1 cellular context compared by ENCODE assay signal in the genomic region with DNA sequence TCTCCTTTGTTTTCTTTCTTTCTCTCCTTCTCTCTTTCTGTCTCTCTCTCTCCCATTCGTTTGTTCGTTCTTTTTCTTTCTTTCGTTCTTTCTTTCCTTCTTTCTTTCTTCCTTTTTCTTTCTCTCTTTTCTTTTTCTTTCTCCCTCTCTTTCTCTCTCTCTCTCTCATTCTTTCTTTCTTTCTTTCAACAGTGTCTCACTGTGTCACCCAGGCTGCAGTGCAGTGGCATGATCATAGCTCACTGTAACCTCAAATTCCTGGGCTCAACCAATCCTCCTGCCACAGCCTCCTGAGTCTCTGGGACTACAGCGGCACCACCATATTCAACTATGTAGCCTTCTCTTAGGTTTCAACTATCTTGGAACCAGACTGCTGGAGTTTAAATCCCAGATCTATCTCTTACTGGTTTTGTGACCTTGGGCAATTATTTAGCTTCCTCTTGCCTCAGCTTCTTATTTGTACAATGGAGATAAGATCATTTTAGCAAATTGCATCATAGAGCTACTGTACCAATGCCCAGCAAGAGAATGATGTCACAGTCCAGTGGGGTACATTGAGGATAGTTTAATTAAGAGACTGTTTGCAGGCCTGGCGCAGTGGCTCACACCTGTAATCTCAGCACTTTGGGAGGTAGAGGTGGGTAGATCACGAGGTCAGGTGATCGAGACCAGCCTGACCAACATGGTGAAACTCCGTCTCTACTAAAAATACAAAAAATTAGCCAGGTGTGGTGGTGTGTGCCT.
TF ChIP-seq lines count a peak whose summit lies in the region.

No MANE protein-coding gene starts in this region.

TF ChIP-seq in HepG2, 621 proteins besides CTCF, POLR2A, EP300 and RAD21 (continued from another document and continues in another):
- no peak for TF ChIP-seq RERE (CRISPR knock-in tag; IDR thresholded peaks at IDR 0.05; ENCODE audit: low read depth)
- TF ChIP-seq SUZ12 (IDR thresholded peaks at IDR 0.05; ENCODE audit: low read depth, low read length): no peak
- TF ChIP-seq, protein P1, sequence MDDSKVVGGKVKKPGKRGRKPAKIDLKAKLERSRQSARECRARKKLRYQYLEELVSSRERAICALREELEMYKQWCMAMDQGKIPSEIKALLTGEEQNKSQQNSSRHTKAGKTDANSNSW (CRISPR knock-in tag; IDR thresholded peaks at IDR 0.05; ENCODE audit: borderline replicate concordance): no peak
- TF ChIP-seq ZSCAN25 (CRISPR knock-in tag; IDR thresholded peaks at IDR 0.05): peak; percentile 46; the same call in 1 of the 2 replicates
- TF ChIP-seq ATF7 (IDR thresholded peaks at IDR 0.05): peak; percentile 89
- peak; percentile 29; the same call in 1 of the 2 replicates for TF ChIP-seq ATF7 (CRISPR knock-in tag; IDR thresholded peaks at IDR 0.05)
- no peak for TF ChIP-seq ZBTB4 (CRISPR knock-in tag; IDR thresholded peaks at IDR 0.05; ENCODE audit: borderline replicate concordance)
- TF ChIP-seq, protein P2, sequence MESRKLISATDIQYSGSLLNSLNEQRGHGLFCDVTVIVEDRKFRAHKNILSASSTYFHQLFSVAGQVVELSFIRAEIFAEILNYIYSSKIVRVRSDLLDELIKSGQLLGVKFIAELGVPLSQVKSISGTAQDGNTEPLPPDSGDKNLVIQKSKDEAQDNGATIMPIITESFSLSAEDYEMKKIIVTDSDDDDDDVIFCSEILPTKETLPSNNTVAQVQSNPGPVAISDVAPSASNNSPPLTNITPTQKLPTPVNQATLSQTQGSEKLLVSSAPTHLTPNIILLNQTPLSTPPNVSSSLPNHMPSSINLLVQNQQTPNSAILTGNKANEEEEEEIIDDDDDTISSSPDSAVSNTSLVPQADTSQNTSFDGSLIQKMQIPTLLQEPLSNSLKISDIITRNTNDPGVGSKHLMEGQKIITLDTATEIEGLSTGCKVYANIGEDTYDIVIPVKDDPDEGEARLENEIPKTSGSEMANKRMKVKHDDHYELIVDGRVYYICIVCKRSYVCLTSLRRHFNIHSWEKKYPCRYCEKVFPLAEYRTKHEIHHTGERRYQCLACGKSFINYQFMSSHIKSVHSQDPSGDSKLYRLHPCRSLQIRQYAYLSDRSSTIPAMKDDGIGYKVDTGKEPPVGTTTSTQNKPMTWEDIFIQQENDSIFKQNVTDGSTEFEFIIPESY (CRISPR knock-in tag; IDR thresholded peaks at IDR 0.05): 0 out of 2 replicates have a peak, but pooled peaks have one; percentile 41
- TF ChIP-seq ZEB1 (IDR thresholded peaks at IDR 0.05; ENCODE audit: insufficient replicate concordance, low read depth): no peak
- TF ChIP-seq NR2F6 (IDR thresholded peaks at IDR 0.05): peak; percentile 31; the same call in 1 of the 2 replicates
- TF ChIP-seq NR2F6 (CRISPR knock-in tag; IDR thresholded peaks at IDR 0.05): no peak
- no peak for TF ChIP-seq ZNF7 (CRISPR knock-in tag; IDR thresholded peaks at IDR 0.05)
- no peak for TF ChIP-seq NFE2 (CRISPR knock-in tag; IDR thresholded peaks at IDR 0.05)
- TF ChIP-seq CBX2 (IDR thresholded peaks at IDR 0.05; ENCODE audit: low read depth, low read length): no peak
- TF ChIP-seq CBX2 (CRISPR knock-in tag; IDR thresholded peaks at IDR 0.05; ENCODE audit: low read depth): no peak
- no peak for TF ChIP-seq GTF3A (CRISPR knock-in tag; conservative IDR thresholded peaks at IDR 0.05)
- TF ChIP-seq ZNF30 (CRISPR knock-in tag; IDR thresholded peaks at IDR 0.05): no peak
- no peak for TF ChIP-seq TCF7 (IDR thresholded peaks at IDR 0.05; ENCODE audit: low read depth)
- TF ChIP-seq MZF1 (CRISPR knock-in tag; IDR thresholded peaks at IDR 0.05; ENCODE audit: borderline replicate concordance): no peak
- TF ChIP-seq MED1 (CRISPR knock-in tag; IDR thresholded peaks at IDR 0.05): peak; percentile 45
- no peak for TF ChIP-seq SP140L (CRISPR knock-in tag; IDR thresholded peaks at IDR 0.05; ENCODE audit: borderline replicate concordance)
- TF ChIP-seq IRF2 (CRISPR knock-in tag; IDR thresholded peaks at IDR 0.05): peak; percentile 40; the same call in 1 of the 2 replicates
- TF ChIP-seq CEBPG (CRISPR knock-in tag; IDR thresholded peaks at IDR 0.05): peak; percentile 96
- no peak for TF ChIP-seq IRF9 (CRISPR knock-in tag; IDR thresholded peaks at IDR 0.05; ENCODE audit: borderline replicate concordance)
- TF ChIP-seq NCOA1 (CRISPR knock-in tag; IDR thresholded peaks at IDR 0.05): 0 out of 2 replicates have a peak, but pooled peaks have one; percentile 44
- no peak for TF ChIP-seq ZNF281 (CRISPR knock-in tag; IDR thresholded peaks at IDR 0.05; ENCODE audit: borderline replicate concordance)
- no peak for TF ChIP-seq MYNN (CRISPR knock-in tag; IDR thresholded peaks at IDR 0.05; ENCODE audit: low read depth)
- TF ChIP-seq ZNF326 (CRISPR knock-in tag; IDR thresholded peaks at IDR 0.05; ENCODE audit: borderline replicate concordance): no peak
- no peak for TF ChIP-seq ZSCAN20 (CRISPR knock-in tag; IDR thresholded peaks at IDR 0.05; ENCODE audit: borderline replicate concordance)
- TF ChIP-seq SNRNP70 (IDR thresholded peaks at IDR 0.05; ENCODE audit: low read depth, low read length): no peak
- peak; percentile 88 for TF ChIP-seq NCOA2 (CRISPR knock-in tag; IDR thresholded peaks at IDR 0.05)
- TF ChIP-seq GATAD2A (CRISPR knock-in tag; IDR thresholded peaks at IDR 0.05): peak; percentile 95
- TF ChIP-seq, protein P3, sequence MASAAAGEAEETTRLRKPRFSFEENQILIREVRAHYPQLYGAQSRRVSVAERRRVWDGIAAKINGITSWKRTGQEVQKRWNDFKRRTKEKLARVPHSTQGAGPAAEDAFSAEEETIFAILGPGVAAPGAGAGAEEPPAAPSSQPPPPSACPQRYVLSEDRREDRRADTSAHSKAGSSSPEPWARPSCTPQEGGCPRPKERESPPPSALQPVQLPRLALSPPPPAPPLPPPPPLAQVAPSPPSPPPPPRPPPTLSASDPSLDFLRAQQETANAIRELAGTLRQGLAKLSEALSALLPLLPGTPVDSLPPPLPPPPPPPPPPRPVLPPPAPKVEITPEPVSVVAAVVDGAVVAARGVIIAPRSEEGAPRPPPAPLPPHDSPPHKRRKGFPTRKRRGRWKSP (CRISPR knock-in tag; IDR thresholded peaks at IDR 0.05): peak; percentile 50; the same call in 1 of the 2 replicates
- no peak for TF ChIP-seq PHB2 (IDR thresholded peaks at IDR 0.05; ENCODE audit: partially characterized antibody)
- TF ChIP-seq MBNL3 (CRISPR knock-in tag; conservative IDR thresholded peaks at IDR 0.05): no peak
- no peak for TF ChIP-seq ZNF792 (CRISPR knock-in tag; IDR thresholded peaks at IDR 0.05)
- no peak for TF ChIP-seq ARNT (IDR thresholded peaks at IDR 0.05)
- TF ChIP-seq SALL1 (CRISPR knock-in tag; IDR thresholded peaks at IDR 0.05): peak; percentile 32; the same call in 1 of the 2 replicates
- TF ChIP-seq MAFK (conservative IDR thresholded peaks at IDR 0.05 in 1 of 2, IDR thresholded peaks at IDR 0.05 in 1 of 2; ENCODE audit: low read length in 2 of 2): no peak
- TF ChIP-seq BORCS8-MEF2B (CRISPR knock-in tag; IDR thresholded peaks at IDR 0.05): no peak
- TF ChIP-seq, protein P4, sequence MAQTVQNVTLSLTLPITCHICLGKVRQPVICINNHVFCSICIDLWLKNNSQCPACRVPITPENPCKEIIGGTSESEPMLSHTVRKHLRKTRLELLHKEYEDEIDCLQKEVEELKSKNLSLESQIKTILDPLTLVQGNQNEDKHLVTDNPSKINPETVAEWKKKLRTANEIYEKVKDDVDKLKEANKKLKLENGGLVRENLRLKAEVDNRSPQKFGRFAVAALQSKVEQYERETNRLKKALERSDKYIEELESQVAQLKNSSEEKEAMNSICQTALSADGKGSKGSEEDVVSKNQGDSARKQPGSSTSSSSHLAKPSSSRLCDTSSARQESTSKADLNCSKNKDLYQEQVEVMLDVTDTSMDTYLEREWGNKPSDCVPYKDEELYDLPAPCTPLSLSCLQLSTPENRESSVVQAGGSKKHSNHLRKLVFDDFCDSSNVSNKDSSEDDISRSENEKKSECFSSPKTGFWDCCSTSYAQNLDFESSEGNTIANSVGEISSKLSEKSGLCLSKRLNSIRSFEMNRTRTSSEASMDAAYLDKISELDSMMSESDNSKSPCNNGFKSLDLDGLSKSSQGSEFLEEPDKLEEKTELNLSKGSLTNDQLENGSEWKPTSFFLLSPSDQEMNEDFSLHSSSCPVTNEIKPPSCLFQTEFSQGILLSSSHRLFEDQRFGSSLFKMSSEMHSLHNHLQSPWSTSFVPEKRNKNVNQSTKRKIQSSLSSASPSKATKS (CRISPR knock-in tag; IDR thresholded peaks at IDR 0.05): no peak
- no peak for TF ChIP-seq SP2 (CRISPR knock-in tag; IDR thresholded peaks at IDR 0.05)
- no peak for TF ChIP-seq HOXA7 (CRISPR knock-in tag; IDR thresholded peaks at IDR 0.05)
- no peak for TF ChIP-seq PHF20 (CRISPR knock-in tag; IDR thresholded peaks at IDR 0.05)
- no peak for TF ChIP-seq ZNF678 (CRISPR knock-in tag; IDR thresholded peaks at IDR 0.05)
